Comparison of ENCODE assay signal across 11 cellular contexts in genomic region chr10:104120061-104120460, GRCh38.
DNase-seq lines count a peak whose midpoint lies in the region; ATAC-seq and TF ChIP-seq lines count a peak whose summit lies in the region.
"Had no signal": no experiment of that assay in that cellular context is flagged by ENCODE, and none has a peak within 500 bp of the region (broad histone marks: within the 10 kb centered on the region; RNA-seq: fewer than 3 reads in every experiment).

No MANE protein-coding gene starts in this region.

- peaks cover 6% of the 10 kb centered on the region for H3K4me1 ChIP-seq in muscle layer of colon (ENCODE audit: insufficient read depth, low read length)

- no peaks in the 10 kb centered on the region for H3K36me3 ChIP-seq in muscle layer of colon (ENCODE audit: insufficient read depth, low read length)

- H3K4me3 Mint-ChIP-seq in stimulated activated naive CD8-positive, alpha-beta T cell treated with anti-CD3 and anti-CD28 coated beads, Interleukin-15, Interleukin-2, amounts not matched to agents 100 ng/mL and 50 ng/mL, for 24 hours = peak overlapping the region; percentile 86
- H3K4me3 Mint-ChIP-seq in stimulated activated naive CD8-positive, alpha-beta T cell treated with anti-CD3 and anti-CD28 coated beads, Interleukin-15, amount 100 ng/mL, for 72 hours = peak overlapping the region in 1 of 2 donors; percentile 89

- intact Hi-C loops in posterior cingulate gyrus (cut with DNase I) = loop anchor here (2.0 to 5.0 kb wide), 4 partner anchors 43 to 203 kb away; partner anchors contain the start of gene STN1

- ATAC-seq in stimulated activated naive CD8-positive, alpha-beta T cell treated with anti-CD3 and anti-CD28 coated beads, Interleukin-15, amount 100 ng/mL, for 72 hours = no peak

- H3K9ac ChIP-seq in muscle layer of colon (ENCODE audit: low read length) = peak overlapping the region; percentile 96

- DNase-seq in stimulated activated naive CD8-positive, alpha-beta T cell treated with anti-CD3 and anti-CD28 coated beads, Interleukin-15, amount 100 ng/mL, for 72 hours = no peak
- DNase-seq in cardiac fibroblast (ENCODE audit: low read depth in 2 of 2) = peak; percentile 27 to 43
- DNase-seq in posterior cingulate gyrus = no peak
- no peak for DNase-seq in putamen (ENCODE audit: low spot score)
- no peak for DNase-seq in iPS-NIHi11 (ENCODE audit: low spot score)
- no peak for DNase-seq in effector CD8-positive, alpha-beta T cell (lab: John Stamatoyannopoulos, UW)
- DNase-seq: activated CD8-positive, alpha-beta memory T cell treated with anti-CD3 and anti-CD28 coated beads, Interleukin-2, amount 50 U/mL, for 48 hours; NCI-H2171; stimulated activated CD8-positive, alpha-beta memory T cell treated with anti-CD3 and anti-CD28 coated beads, Interleukin-4, amount 100 ng/mL, for 48 hours had no signal

- no peaks in the 10 kb centered on the region for H3K27me3 Mint-ChIP-seq in stimulated activated naive CD8-positive, alpha-beta T cell treated with anti-CD3 and anti-CD28 coated beads, Interleukin-15, Interleukin-2, amounts not matched to agents 100 ng/mL and 50 ng/mL, for 24 hours
- peaks cover 7% of the 10 kb centered on the region for H3K27me3 Mint-ChIP-seq in stimulated activated naive CD8-positive, alpha-beta T cell treated with anti-CD3 and anti-CD28 coated beads, Interleukin-15, amount 100 ng/mL, for 72 hours

- peaks cover 52% of the 10 kb centered on the region for H3K4me1 Mint-ChIP-seq in stimulated activated naive CD8-positive, alpha-beta T cell treated with anti-CD3 and anti-CD28 coated beads, Interleukin-15, Interleukin-2, amounts not matched to agents 100 ng/mL and 50 ng/mL, for 24 hours (ENCODE audit: low read depth)
- H3K4me1 Mint-ChIP-seq in stimulated activated naive CD8-positive, alpha-beta T cell treated with anti-CD3 and anti-CD28 coated beads, Interleukin-15, amount 100 ng/mL, for 72 hours = peaks cover 33% of the 10 kb centered on the region

- H3K27me3 ChIP-seq in muscle layer of colon (ENCODE audit: control insufficient read depth in 1 of 2, insufficient read depth in 2 of 2, low read length in 2 of 2) = no peaks in the 10 kb centered on the region

- no peaks in the 10 kb centered on the region for H3K9me3 Mint-ChIP-seq in stimulated activated naive CD8-positive, alpha-beta T cell treated with anti-CD3 and anti-CD28 coated beads, Interleukin-15, Interleukin-2, amounts not matched to agents 100 ng/mL and 50 ng/mL, for 24 hours
- no peaks in the 10 kb centered on the region for H3K9me3 Mint-ChIP-seq in stimulated activated naive CD8-positive, alpha-beta T cell treated with anti-CD3 and anti-CD28 coated beads, Interleukin-15, amount 100 ng/mL, for 72 hours

- H3K27ac ChIP-seq in muscle layer of colon (ENCODE audit: low read depth, low read length) = peak overlapping the region; percentile 89

- H3K9me3 ChIP-seq in muscle layer of colon (ENCODE audit: low read length) = no peaks in the 10 kb centered on the region

- TF ChIP-seq CTCF in cardiac fibroblast (IDR thresholded peaks at IDR 0.05; ENCODE audit: low read depth, low read length) = no peak

- H3K36me3 Mint-ChIP-seq in stimulated activated naive CD8-positive, alpha-beta T cell treated with anti-CD3 and anti-CD28 coated beads, Interleukin-15, Interleukin-2, amounts not matched to agents 100 ng/mL and 50 ng/mL, for 24 hours (ENCODE audit: low read depth) = peaks cover 8% of the 10 kb centered on the region

- H3K27ac Mint-ChIP-seq in stimulated activated naive CD8-positive, alpha-beta T cell treated with anti-CD3 and anti-CD28 coated beads, Interleukin-15, Interleukin-2, amounts not matched to agents 100 ng/mL and 50 ng/mL, for 24 hours = peak overlapping the region; percentile 96
- H3K27ac Mint-ChIP-seq in stimulated activated naive CD8-positive, alpha-beta T cell treated with anti-CD3 and anti-CD28 coated beads, Interleukin-15, amount 100 ng/mL, for 72 hours = peak overlapping the region in 1 of 2 donors; percentile 99

- H3K4me3 ChIP-seq in cardiac fibroblast (replicated peaks in 1 of 2; ENCODE audit: low read depth in 2 of 2, low read length in 2 of 2) (no peak overlapping the region), muscle layer of colon (ENCODE audit: low read depth in 1 of 2, low read length in 2 of 2) (no peak overlapping the region)

Comparison
In these comparisons a context has a peak if more than half of its experiments do, and no peak if none do; other contexts are left out.
1. DNase-seq: peak in cardiac fibroblast (2 of 2); none in stimulated activated naive CD8-positive, alpha-beta T cell treated with anti-CD3 and anti-CD28 coated beads, Interleukin-15, amount 100 ng/mL, for 72 hours (0 of 2), posterior cingulate gyrus (0 of 10), putamen (single experiment), iPS-NIHi11 (single experiment) and effector CD8-positive, alpha-beta T cell (single experiment).